In genomic region chr14:58138719-58139482, GRCh38 we compare ENCODE assay signal across 11 cellular contexts.
"Had no signal": no experiment of that assay in that cellular context is flagged by ENCODE, and none has a peak within 500 bp of the region (broad histone marks: within the 10 kb centered on the region; RNA-seq: fewer than 3 reads in every experiment).

No MANE protein-coding gene starts in this region.

- ATAC-seq: activated CD4-positive, CD25-positive, alpha-beta regulatory T cell treated with anti-CD3 and anti-CD28 coated beads, Interleukin-2, amount 50 U/mL, for 24 hours; gastrocnemius medialis; lower lobe of right lung; stimulated activated naive CD8-positive, alpha-beta T cell treated with anti-CD3 and anti-CD28 coated beads, Interleukin-15, amount 100 ng/mL, for 72 hours; T-helper 17 cell had no signal

- DNase-seq: activated CD4-positive, alpha-beta T cell treated with anti-CD3 and anti-CD28 coated beads, Interleukin-2, amount 50 U/mL, for 1 hour; activated CD8-positive, alpha-beta memory T cell treated with anti-CD3 and anti-CD28 coated beads for 24 hours; brain microvascular endothelial cell; cerebellar nuclear complex; gastrocnemius medialis; left cardiac atrium; lower lobe of right lung; right lobe of liver; stimulated activated naive CD8-positive, alpha-beta T cell treated with anti-CD3 and anti-CD28 coated beads, Interleukin-15, amount 100 ng/mL, for 72 hours; T-helper 17 cell had no signal
